2 cellular contexts compared by ENCODE assay signal in the genomic region with DNA sequence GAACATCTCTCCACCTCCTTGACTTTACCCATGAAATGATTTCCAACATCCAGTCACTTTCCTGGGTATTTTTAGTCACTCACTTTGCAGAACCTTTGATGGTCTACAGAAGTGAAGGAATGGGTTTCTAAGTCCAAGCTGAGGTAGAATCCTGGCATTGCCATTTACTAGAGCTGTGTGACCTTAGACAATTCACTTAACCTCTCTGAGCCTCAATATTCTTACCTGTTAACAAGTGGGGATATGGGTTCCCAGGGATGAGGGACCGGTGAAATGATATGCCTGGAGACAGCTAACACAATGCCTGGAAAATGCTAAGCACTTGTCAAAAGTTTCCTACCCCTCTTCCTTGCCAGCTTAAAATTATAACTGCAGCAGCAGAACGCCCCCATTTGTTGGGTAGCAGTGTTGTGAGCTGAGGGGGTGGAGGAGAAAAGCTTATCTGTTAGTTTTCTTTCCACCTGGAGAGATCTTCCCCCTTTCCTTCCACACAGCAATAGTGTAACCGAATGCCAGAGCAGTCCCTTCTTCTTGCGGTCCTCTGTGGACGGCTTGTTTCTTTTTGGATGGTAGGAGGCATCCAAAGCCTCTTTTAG.
TF ChIP-seq lines count a peak whose summit lies in the region.

No MANE protein-coding gene starts in this region.

TF ChIP-seq in liver, 16 proteins besides CTCF, POLR2A, EP300 and RAD21:
- TF ChIP-seq MAX (IDR thresholded peaks at IDR 0.05) (no peak), FOXA2 (IDR thresholded peaks at IDR 0.05) (no peak), HNF4G (IDR thresholded peaks at IDR 0.05) (no peak), JUND (IDR thresholded peaks at IDR 0.05) (no peak), TAF1 (conservative IDR thresholded peaks at IDR 0.05) (no peak), SP1 (IDR thresholded peaks at IDR 0.05) (no peak), HNF4A (conservative IDR thresholded peaks at IDR 0.05) (no peak), GABPA (IDR thresholded peaks at IDR 0.05 in 1 of 2, conservative IDR thresholded peaks at IDR 0.05 in 1 of 2) (no peak), NR2F2 (IDR thresholded peaks at IDR 0.05) (no peak)
- TF ChIP-seq, protein P1, sequence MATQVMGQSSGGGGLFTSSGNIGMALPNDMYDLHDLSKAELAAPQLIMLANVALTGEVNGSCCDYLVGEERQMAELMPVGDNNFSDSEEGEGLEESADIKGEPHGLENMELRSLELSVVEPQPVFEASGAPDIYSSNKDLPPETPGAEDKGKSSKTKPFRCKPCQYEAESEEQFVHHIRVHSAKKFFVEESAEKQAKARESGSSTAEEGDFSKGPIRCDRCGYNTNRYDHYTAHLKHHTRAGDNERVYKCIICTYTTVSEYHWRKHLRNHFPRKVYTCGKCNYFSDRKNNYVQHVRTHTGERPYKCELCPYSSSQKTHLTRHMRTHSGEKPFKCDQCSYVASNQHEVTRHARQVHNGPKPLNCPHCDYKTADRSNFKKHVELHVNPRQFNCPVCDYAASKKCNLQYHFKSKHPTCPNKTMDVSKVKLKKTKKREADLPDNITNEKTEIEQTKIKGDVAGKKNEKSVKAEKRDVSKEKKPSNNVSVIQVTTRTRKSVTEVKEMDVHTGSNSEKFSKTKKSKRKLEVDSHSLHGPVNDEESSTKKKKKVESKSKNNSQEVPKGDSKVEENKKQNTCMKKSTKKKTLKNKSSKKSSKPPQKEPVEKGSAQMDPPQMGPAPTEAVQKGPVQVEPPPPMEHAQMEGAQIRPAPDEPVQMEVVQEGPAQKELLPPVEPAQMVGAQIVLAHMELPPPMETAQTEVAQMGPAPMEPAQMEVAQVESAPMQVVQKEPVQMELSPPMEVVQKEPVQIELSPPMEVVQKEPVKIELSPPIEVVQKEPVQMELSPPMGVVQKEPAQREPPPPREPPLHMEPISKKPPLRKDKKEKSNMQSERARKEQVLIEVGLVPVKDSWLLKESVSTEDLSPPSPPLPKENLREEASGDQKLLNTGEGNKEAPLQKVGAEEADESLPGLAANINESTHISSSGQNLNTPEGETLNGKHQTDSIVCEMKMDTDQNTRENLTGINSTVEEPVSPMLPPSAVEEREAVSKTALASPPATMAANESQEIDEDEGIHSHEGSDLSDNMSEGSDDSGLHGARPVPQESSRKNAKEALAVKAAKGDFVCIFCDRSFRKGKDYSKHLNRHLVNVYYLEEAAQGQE (IDR thresholded peaks at IDR 0.05), result no peak
- TF ChIP-seq, protein P2, sequence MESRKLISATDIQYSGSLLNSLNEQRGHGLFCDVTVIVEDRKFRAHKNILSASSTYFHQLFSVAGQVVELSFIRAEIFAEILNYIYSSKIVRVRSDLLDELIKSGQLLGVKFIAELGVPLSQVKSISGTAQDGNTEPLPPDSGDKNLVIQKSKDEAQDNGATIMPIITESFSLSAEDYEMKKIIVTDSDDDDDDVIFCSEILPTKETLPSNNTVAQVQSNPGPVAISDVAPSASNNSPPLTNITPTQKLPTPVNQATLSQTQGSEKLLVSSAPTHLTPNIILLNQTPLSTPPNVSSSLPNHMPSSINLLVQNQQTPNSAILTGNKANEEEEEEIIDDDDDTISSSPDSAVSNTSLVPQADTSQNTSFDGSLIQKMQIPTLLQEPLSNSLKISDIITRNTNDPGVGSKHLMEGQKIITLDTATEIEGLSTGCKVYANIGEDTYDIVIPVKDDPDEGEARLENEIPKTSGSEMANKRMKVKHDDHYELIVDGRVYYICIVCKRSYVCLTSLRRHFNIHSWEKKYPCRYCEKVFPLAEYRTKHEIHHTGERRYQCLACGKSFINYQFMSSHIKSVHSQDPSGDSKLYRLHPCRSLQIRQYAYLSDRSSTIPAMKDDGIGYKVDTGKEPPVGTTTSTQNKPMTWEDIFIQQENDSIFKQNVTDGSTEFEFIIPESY (IDR thresholded peaks at IDR 0.05), result no peak
- TF ChIP-seq, protein P3, sequence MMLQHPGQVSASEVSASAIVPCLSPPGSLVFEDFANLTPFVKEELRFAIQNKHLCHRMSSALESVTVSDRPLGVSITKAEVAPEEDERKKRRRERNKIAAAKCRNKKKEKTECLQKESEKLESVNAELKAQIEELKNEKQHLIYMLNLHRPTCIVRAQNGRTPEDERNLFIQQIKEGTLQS (IDR thresholded peaks at IDR 0.05), result no peak

TF ChIP-seq in HepG2, 621 proteins besides CTCF, POLR2A, EP300 and RAD21:
- no peak for TF ChIP-seq PTBP1 (IDR thresholded peaks at IDR 0.05; ENCODE audit: low read depth, low read length, poor library complexity, severe bottlenecking)
- no peak for TF ChIP-seq ZSCAN22 (CRISPR knock-in tag; IDR thresholded peaks at IDR 0.05)
- TF ChIP-seq, protein P4, sequence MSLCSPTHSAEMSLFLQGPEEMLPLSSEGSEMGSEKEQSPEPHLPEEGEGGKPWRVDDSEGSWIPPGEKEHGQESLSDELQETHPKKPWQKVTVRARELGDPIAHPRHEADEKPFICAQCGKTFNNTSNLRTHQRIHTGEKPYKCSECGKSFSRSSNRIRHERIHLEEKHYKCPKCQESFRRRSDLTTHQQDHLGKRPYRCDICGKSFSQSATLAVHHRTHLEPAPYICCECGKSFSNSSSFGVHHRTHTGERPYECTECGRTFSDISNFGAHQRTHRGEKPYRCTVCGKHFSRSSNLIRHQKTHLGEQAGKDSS (CRISPR knock-in tag; IDR thresholded peaks at IDR 0.05; ENCODE audit: borderline replicate concordance, low read depth), result no peak
- TF ChIP-seq MIXL1 (CRISPR knock-in tag; IDR thresholded peaks at IDR 0.05), result no peak
- TF ChIP-seq AHR (CRISPR knock-in tag; IDR thresholded peaks at IDR 0.05), result no peak
- TF ChIP-seq, protein P5, sequence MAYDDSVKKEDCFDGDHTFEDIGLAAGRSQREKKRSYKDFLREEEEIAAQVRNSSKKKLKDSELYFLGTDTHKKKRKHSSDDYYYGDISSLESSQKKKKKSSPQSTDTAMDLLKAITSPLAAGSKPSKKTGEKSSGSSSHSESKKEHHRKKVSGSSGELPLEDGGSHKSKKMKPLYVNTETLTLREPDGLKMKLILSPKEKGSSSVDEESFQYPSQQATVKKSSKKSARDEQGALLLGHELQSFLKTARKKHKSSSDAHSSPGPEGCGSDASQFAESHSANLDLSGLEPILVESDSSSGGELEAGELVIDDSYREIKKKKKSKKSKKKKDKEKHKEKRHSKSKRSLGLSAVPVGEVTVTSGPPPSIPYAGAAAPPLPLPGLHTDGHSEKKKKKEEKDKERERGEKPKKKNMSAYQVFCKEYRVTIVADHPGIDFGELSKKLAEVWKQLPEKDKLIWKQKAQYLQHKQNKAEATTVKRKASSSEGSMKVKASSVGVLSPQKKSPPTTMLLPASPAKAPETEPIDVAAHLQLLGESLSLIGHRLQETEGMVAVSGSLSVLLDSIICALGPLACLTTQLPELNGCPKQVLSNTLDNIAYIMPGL (CRISPR knock-in tag; IDR thresholded peaks at IDR 0.05; ENCODE audit: borderline replicate concordance in 1 of 2, low read depth in 1 of 2), result no peak
- TF ChIP-seq PHF8 (CRISPR knock-in tag; IDR thresholded peaks at IDR 0.05), result no peak
- no peak for TF ChIP-seq TEAD3 (CRISPR knock-in tag; optimal IDR thresholded peaks at IDR 0.05; ENCODE audit: borderline replicate concordance)
- no peak for TF ChIP-seq NFE2L1 (CRISPR knock-in tag; IDR thresholded peaks at IDR 0.05; ENCODE audit: borderline replicate concordance)
- TF ChIP-seq ELF4 (CRISPR knock-in tag; IDR thresholded peaks at IDR 0.05; ENCODE audit: borderline replicate concordance), result no peak
- TF ChIP-seq RELA (CRISPR knock-in tag; IDR thresholded peaks at IDR 0.05), result no peak
- no peak for TF ChIP-seq MEIS2 (CRISPR knock-in tag; IDR thresholded peaks at IDR 0.05)
- TF ChIP-seq ZNF329 (CRISPR knock-in tag; IDR thresholded peaks at IDR 0.05; ENCODE audit: low read depth), result no peak
- TF ChIP-seq SP140L (CRISPR knock-in tag; IDR thresholded peaks at IDR 0.05; ENCODE audit: borderline replicate concordance), result no peak
- TF ChIP-seq, protein P6, sequence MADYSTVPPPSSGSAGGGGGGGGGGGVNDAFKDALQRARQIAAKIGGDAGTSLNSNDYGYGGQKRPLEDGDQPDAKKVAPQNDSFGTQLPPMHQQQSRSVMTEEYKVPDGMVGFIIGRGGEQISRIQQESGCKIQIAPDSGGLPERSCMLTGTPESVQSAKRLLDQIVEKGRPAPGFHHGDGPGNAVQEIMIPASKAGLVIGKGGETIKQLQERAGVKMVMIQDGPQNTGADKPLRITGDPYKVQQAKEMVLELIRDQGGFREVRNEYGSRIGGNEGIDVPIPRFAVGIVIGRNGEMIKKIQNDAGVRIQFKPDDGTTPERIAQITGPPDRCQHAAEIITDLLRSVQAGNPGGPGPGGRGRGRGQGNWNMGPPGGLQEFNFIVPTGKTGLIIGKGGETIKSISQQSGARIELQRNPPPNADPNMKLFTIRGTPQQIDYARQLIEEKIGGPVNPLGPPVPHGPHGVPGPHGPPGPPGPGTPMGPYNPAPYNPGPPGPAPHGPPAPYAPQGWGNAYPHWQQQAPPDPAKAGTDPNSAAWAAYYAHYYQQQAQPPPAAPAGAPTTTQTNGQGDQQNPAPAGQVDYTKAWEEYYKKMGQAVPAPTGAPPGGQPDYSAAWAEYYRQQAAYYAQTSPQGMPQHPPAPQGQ (CRISPR knock-in tag; IDR thresholded peaks at IDR 0.05; ENCODE audit: borderline replicate concordance), result no peak
- TF ChIP-seq ZNF746 (CRISPR knock-in tag; IDR thresholded peaks at IDR 0.05), result no peak
- no peak for TF ChIP-seq ESRRA (CRISPR knock-in tag; IDR thresholded peaks at IDR 0.05; ENCODE audit: low read depth)
